ENCODE assay signal across 1 cellular context in the genomic region with DNA sequence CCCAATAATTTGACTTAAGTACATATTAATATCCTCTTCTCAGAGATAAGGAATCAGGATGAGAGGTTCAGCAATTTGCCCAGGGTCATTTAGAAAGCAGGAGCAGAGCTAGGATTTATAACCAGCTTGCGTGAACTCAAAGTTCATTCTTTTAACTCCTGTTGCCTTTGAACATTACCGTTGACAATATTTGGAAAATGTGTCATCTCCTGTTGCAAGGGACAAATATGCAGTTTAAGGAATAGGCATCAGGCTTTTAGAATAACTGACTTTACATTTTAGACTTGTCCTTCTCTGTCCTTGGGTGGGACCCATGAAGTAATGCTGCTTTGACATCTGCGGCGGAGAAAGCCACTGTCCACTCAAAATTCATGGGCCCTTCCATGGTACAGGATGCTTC.
TF ChIP-seq lines count a peak whose summit lies in the region.

No MANE protein-coding gene starts in this region.

TF ChIP-seq in HepG2, 621 proteins besides CTCF, POLR2A, EP300 and RAD21 (continued from another document):
- TF ChIP-seq, protein P1, sequence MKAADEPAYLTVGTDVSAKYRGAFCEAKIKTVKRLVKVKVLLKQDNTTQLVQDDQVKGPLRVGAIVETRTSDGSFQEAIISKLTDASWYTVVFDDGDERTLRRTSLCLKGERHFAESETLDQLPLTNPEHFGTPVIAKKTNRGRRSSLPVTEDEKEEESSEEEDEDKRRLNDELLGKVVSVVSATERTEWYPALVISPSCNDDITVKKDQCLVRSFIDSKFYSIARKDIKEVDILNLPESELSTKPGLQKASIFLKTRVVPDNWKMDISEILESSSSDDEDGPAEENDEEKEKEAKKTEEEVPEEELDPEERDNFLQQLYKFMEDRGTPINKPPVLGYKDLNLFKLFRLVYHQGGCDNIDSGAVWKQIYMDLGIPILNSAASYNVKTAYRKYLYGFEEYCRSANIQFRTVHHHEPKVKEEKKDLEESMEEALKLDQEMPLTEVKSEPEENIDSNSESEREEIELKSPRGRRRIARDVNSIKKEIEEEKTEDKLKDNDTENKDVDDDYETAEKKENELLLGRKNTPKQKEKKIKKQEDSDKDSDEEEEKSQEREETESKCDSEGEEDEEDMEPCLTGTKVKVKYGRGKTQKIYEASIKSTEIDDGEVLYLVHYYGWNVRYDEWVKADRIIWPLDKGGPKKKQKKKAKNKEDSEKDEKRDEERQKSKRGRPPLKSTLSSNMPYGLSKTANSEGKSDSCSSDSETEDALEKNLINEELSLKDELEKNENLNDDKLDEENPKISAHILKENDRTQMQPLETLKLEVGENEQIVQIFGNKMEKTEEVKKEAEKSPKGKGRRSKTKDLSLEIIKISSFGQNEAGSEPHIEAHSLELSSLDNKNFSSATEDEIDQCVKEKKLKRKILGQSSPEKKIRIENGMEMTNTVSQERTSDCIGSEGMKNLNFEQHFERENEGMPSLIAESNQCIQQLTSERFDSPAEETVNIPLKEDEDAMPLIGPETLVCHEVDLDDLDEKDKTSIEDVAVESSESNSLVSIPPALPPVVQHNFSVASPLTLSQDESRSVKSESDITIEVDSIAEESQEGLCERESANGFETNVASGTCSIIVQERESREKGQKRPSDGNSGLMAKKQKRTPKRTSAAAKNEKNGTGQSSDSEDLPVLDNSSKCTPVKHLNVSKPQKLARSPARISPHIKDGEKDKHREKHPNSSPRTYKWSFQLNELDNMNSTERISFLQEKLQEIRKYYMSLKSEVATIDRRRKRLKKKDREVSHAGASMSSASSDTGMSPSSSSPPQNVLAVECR (CRISPR knock-in tag; IDR thresholded peaks at IDR 0.05; ENCODE audit: borderline replicate concordance), result no peak
- TF ChIP-seq MTF1 (CRISPR knock-in tag; IDR thresholded peaks at IDR 0.05) (no peak), ZNF792 (CRISPR knock-in tag; IDR thresholded peaks at IDR 0.05) (peak; percentile 85)
- TF ChIP-seq, protein P2, sequence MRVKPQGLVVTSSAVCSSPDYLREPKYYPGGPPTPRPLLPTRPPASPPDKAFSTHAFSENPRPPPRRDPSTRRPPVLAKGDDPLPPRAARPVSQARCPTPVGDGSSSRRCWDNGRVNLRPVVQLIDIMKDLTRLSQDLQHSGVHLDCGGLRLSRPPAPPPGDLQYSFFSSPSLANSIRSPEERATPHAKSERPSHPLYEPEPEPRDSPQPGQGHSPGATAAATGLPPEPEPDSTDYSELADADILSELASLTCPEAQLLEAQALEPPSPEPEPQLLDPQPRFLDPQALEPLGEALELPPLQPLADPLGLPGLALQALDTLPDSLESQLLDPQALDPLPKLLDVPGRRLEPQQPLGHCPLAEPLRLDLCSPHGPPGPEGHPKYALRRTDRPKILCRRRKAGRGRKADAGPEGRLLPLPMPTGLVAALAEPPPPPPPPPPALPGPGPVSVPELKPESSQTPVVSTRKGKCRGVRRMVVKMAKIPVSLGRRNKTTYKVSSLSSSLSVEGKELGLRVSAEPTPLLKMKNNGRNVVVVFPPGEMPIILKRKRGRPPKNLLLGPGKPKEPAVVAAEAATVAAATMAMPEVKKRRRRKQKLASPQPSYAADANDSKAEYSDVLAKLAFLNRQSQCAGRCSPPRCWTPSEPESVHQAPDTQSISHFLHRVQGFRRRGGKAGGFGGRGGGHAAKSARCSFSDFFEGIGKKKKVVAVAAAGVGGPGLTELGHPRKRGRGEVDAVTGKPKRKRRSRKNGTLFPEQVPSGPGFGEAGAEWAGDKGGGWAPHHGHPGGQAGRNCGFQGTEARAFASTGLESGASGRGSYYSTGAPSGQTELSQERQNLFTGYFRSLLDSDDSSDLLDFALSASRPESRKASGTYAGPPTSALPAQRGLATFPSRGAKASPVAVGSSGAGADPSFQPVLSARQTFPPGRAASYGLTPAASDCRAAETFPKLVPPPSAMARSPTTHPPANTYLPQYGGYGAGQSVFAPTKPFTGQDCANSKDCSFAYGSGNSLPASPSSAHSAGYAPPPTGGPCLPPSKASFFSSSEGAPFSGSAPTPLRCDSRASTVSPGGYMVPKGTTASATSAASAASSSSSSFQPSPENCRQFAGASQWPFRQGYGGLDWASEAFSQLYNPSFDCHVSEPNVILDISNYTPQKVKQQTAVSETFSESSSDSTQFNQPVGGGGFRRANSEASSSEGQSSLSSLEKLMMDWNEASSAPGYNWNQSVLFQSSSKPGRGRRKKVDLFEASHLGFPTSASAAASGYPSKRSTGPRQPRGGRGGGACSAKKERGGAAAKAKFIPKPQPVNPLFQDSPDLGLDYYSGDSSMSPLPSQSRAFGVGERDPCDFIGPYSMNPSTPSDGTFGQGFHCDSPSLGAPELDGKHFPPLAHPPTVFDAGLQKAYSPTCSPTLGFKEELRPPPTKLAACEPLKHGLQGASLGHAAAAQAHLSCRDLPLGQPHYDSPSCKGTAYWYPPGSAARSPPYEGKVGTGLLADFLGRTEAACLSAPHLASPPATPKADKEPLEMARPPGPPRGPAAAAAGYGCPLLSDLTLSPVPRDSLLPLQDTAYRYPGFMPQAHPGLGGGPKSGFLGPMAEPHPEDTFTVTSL (CRISPR knock-in tag; IDR thresholded peaks at IDR 0.05; ENCODE audit: borderline replicate concordance), result peak; percentile 99
TF ChIP-seq in HepG2: peak in this region for 111.
